In the genomic region with DNA sequence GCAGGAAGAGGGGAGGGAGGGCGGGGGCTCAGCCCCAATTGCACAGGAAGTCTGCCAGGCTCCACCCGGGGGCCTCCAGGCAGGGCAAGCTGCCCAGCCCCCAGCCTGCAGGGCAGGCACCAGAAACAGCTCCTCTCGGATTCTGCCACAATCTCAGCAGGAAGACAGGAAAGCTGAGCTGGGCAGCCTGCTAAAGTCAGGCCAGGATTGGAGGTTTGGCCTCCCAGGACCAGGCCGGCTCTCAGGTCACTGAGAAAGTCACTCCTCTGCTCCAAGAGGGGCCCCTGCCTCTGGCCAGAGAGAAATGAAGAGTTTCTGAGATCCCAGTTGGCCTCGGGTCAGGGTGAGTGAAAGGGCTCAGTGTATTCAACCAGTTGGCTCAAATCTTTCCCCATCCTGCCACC, we compare ENCODE assay signal across 8 cellular contexts. TPM values are rescaled to one million over a fixed set of nuclear protein-coding genes. Genes with fewer than 3 reads are reported as not detected.
DNase-seq lines count a peak whose midpoint lies in the region; TF ChIP-seq lines count a peak whose summit lies in the region.

No MANE protein-coding gene starts in this region.

- peak overlapping the region; percentile 41 for H3K4me3 ChIP-seq in GM23248
- peak overlapping the region in 1 of 2 experiments; percentile 33; a peak in 1 of 4 replicates for H3K4me3 ChIP-seq in SK-N-SH (ENCODE audit: low read depth in 2 of 2, low read length in 1 of 2)
- H3K4me3 ChIP-seq in rectal smooth muscle tissue (ENCODE audit: low read length): no peak overlapping the region

- H3K9me2 ChIP-seq in GM23248 (ENCODE audit: insufficient read depth) (no peaks in the 10 kb centered on the region), SK-N-SH (no peaks in the 10 kb centered on the region)

- H3K27me3 ChIP-seq in GM23248 (replicated peaks; ENCODE audit: insufficient read depth) (no peaks in the 10 kb centered on the region), SK-N-SH (ENCODE audit: insufficient read depth) (no peaks in the 10 kb centered on the region), rectal smooth muscle tissue (ENCODE audit: control insufficient read depth, insufficient read depth, low read length) (no peaks in the 10 kb centered on the region)

- H3K9me3 ChIP-seq in GM23248 (ENCODE audit: low read depth) (no peaks in the 10 kb centered on the region), SK-N-SH (no peaks in the 10 kb centered on the region)

- H3K9ac ChIP-seq in GM23248 (peak overlapping the region; percentile 68), SK-N-SH (peak overlapping the region; percentile 45; the same call in 1 of the 2 replicates), rectal smooth muscle tissue (ENCODE audit: low read length) (no peak overlapping the region)

- DNase-seq in GM23248: peak; percentile 65
- DNase-seq in SK-N-SH: peak; percentile 91
- peak; percentile 92 for DNase-seq in fibroblast of gingiva (ENCODE audit: low read depth)
- no peak for DNase-seq in NCI-H748 treated with DMSO at 0.1 percent for 48 hours (lab: John Stamatoyannopoulos, UW)
- DNase-seq in stimulated activated CD4-positive, alpha-beta T cell treated with anti-CD3 and anti-CD28 coated beads, Interleukin-4, amount 100 ng/mL, for 4 hours: no peak
- no peak for DNase-seq in GM13977 (ENCODE audit: low spot score)
- no peak for DNase-seq in central memory CD4-positive, alpha-beta T cell

- POLR2A ChIA-PET in SK-N-SH (lab: Yijun Ruan, JAX): interaction anchor here (0.5 to 1.9 kb wide), 3 partner anchors 10 to 13 kb away, joined by 3 to 5 read pairs (median 4); a partner anchor contains a TSS

- H3K36me3 ChIP-seq in GM23248 (ENCODE audit: low read depth) (peaks cover 3% of the 10 kb centered on the region; the same call in 1 of the 2 replicates), SK-N-SH (replicated peaks in 1 of 2; ENCODE audit: control insufficient read depth in 1 of 2, insufficient read depth in 2 of 2, low read length in 1 of 2) (peaks cover 8 to 39% of the 10 kb centered on the region in 2 experiments), rectal smooth muscle tissue (ENCODE audit: control insufficient read depth, insufficient read depth, low read length) (no peaks in the 10 kb centered on the region)

- in situ Hi-C loops in GM23248 (cut with MboI): no loop called here
- in situ Hi-C loops in GM13977 (cut with MboI; ENCODE audit: low pct_unique_long_range_greater_than_20kb, low sequenced_read_pairs, unreplicated experiment): no loop called here

- peak; percentile 34 to 48; a peak in 2 of 4 replicates for TF ChIP-seq EP300 in SK-N-SH (IDR thresholded peaks at IDR 0.05; ENCODE audit: borderline replicate concordance in 1 of 2, low read depth in 1 of 2, low read length in 1 of 2)

- TF ChIP-seq RAD21 in SK-N-SH (IDR thresholded peaks at IDR 0.05; ENCODE audit: low read length): no peak

- H3K79me2 ChIP-seq in GM23248 (ENCODE audit: insufficient read depth) (peaks cover 95% of the 10 kb centered on the region), SK-N-SH (ENCODE audit: insufficient read depth) (peaks cover 95% of the 10 kb centered on the region)

- H3F3A ChIP-seq in GM23248 (ENCODE audit: insufficient read depth) (peaks cover 68% of the 10 kb centered on the region), SK-N-SH (replicated peaks; ENCODE audit: insufficient read depth) (peaks cover 53% of the 10 kb centered on the region)

- H3K27ac ChIP-seq in GM23248 (peak overlapping the region; percentile 84), SK-N-SH (ENCODE audit: low read depth in 2 of 2, low read length in 1 of 2) (peak overlapping the region; percentile 92 to 94), rectal smooth muscle tissue (ENCODE audit: low read depth, low read length) (peak overlapping the region; percentile 65)

- H2AFZ ChIP-seq in GM23248 (no peak overlapping the region), SK-N-SH (ENCODE audit: low read depth) (no peak overlapping the region)

- no peak for TF ChIP-seq CTCF in SK-N-SH (IDR thresholded peaks at IDR 0.05)
- no peak for TF ChIP-seq CTCF in GM13977 (IDR thresholded peaks at IDR 0.05; ENCODE audit: extremely low read depth, insufficient read depth, missing control alignments)

- H4K20me1 ChIP-seq in GM23248 (ENCODE audit: insufficient read depth) (0 out of 2 replicates have a peak, but pooled peaks cover 2% of the 10 kb centered on the region), SK-N-SH (ENCODE audit: insufficient read depth) (peaks cover 40% of the 10 kb centered on the region)

- H3K4me2 ChIP-seq in GM23248 (ENCODE audit: unreplicated experiment) (peak overlapping the region; percentile 65), SK-N-SH (peak overlapping the region; percentile 80)

- WGBS in GM23248 (ENCODE audit: low coverage in 1 of 2, low lambda C conversion rate in 2 of 2, missing lambda C conversion rate in 2 of 2), 2 experiments: 0 to 1% methylated on average over 3 to 5 of the region's 5 CpGs
- 13% methylated on average over 4 of the region's 5 CpGs for WGBS in SK-N-SH (ENCODE audit: low lambda C conversion rate)

- CTCF ChIA-PET in SK-N-SH (lab: Yijun Ruan, JAX): interaction anchor here (0.6 to 5.5 kb wide), 6 partner anchors 13 to 177 kb away, joined by 3 to 23 read pairs (median 7); a partner anchor contains a TSS

- H3K4me1 ChIP-seq in GM23248 (ENCODE audit: insufficient read depth): peaks cover 81% of the 10 kb centered on the region
- peaks cover 38 to 67% of the 10 kb centered on the region in 2 experiments; a peak in 3 of 4 replicates for H3K4me1 ChIP-seq in SK-N-SH (ENCODE audit: control insufficient read depth in 1 of 2, insufficient read depth in 2 of 2, low read depth in 1 of 2, low read length in 1 of 2)
- H3K4me1 ChIP-seq in rectal smooth muscle tissue (ENCODE audit: control insufficient read depth, insufficient read depth, low read length): peaks cover 24% of the 10 kb centered on the region

TF ChIP-seq in SK-N-SH, 30 proteins besides CTCF, POLR2A, EP300 and RAD21 (continues in another document):
- TF ChIP-seq POLR2AphosphoS5 (IDR thresholded peaks at IDR 0.05; ENCODE audit: low read depth, low read length): peak; percentile 59
- TF ChIP-seq CHD2 (IDR thresholded peaks at IDR 0.05; ENCODE audit: low read length, partially characterized antibody): peak; percentile 89
- TF ChIP-seq, protein P1, sequence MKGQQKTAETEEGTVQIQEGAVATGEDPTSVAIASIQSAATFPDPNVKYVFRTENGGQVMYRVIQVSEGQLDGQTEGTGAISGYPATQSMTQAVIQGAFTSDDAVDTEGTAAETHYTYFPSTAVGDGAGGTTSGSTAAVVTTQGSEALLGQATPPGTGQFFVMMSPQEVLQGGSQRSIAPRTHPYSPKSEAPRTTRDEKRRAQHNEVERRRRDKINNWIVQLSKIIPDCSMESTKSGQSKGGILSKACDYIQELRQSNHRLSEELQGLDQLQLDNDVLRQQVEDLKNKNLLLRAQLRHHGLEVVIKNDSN (IDR thresholded peaks at IDR 0.05; ENCODE audit: borderline replicate concordance, low read depth): no peak
- peak; percentile 61 for TF ChIP-seq TCF12 (IDR thresholded peaks at IDR 0.05)
- TF ChIP-seq GABPA (IDR thresholded peaks at IDR 0.05; ENCODE audit: low read depth): peak; percentile 29; the same call in 1 of the 2 replicates
- TF ChIP-seq MXI1 (IDR thresholded peaks at IDR 0.05; ENCODE audit: low read depth, low read length): peak; percentile 35; the same call in 1 of the 2 replicates
- TF ChIP-seq, protein P2, sequence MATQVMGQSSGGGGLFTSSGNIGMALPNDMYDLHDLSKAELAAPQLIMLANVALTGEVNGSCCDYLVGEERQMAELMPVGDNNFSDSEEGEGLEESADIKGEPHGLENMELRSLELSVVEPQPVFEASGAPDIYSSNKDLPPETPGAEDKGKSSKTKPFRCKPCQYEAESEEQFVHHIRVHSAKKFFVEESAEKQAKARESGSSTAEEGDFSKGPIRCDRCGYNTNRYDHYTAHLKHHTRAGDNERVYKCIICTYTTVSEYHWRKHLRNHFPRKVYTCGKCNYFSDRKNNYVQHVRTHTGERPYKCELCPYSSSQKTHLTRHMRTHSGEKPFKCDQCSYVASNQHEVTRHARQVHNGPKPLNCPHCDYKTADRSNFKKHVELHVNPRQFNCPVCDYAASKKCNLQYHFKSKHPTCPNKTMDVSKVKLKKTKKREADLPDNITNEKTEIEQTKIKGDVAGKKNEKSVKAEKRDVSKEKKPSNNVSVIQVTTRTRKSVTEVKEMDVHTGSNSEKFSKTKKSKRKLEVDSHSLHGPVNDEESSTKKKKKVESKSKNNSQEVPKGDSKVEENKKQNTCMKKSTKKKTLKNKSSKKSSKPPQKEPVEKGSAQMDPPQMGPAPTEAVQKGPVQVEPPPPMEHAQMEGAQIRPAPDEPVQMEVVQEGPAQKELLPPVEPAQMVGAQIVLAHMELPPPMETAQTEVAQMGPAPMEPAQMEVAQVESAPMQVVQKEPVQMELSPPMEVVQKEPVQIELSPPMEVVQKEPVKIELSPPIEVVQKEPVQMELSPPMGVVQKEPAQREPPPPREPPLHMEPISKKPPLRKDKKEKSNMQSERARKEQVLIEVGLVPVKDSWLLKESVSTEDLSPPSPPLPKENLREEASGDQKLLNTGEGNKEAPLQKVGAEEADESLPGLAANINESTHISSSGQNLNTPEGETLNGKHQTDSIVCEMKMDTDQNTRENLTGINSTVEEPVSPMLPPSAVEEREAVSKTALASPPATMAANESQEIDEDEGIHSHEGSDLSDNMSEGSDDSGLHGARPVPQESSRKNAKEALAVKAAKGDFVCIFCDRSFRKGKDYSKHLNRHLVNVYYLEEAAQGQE (IDR thresholded peaks at IDR 0.05; ENCODE audit: low read depth, low read length): no peak
- TF ChIP-seq EZH2phosphoT487 (IDR thresholded peaks at IDR 0.05; ENCODE audit: borderline replicate concordance, low read depth): no peak
- peak; percentile 32; the same call in 1 of the 2 replicates for TF ChIP-seq NFIC (IDR thresholded peaks at IDR 0.05; ENCODE audit: borderline replicate concordance)
- TF ChIP-seq ELF1 (IDR thresholded peaks at IDR 0.05): no peak
- TF ChIP-seq RCOR1 (IDR thresholded peaks at IDR 0.05; ENCODE audit: low read length): 0 out of 2 replicates have a peak, but pooled peaks have one; percentile 20
- no peak for TF ChIP-seq JUND (IDR thresholded peaks at IDR 0.05)
- TF ChIP-seq SMC3 (IDR thresholded peaks at IDR 0.05; ENCODE audit: low read depth, low read length): no peak

RNA-seq across cellular contexts. Expression of a gene that starts 54.6 kb away (rescaled TPM):
- total RNA-seq in GM23248 (2014; rRNA removed; shearing (Covaris generic)): 28.5 and 61.8 TPM in 2 replicates
- polyA plus RNA-seq in GM23248 (2016; fragmentation: Nextera tagmentation; extraction: Ambion mirVana) (42.3 and 43.7 TPM in 2 replicates), SK-N-SH (2012; rRNA removed) (33.0 and 44.3 TPM in 2 replicates)
- polyA plus RNA-seq in SK-N-SH (2012; cell fraction: cytosol; rRNA removed): 39.2 and 49.4 TPM in 2 replicates
- 61.1 and 68.8 TPM in 2 replicates for polyA plus RNA-seq in SK-N-SH (2012; cell fraction: nucleus; rRNA removed)

Comparison
In these comparisons a context has a peak if more than half of its experiments do, and no peak if none do; other contexts are left out.
1. DNase-seq: peak in GM23248 (single experiment), SK-N-SH (single experiment) and fibroblast of gingiva (single experiment); none in NCI-H748 treated with DMSO at 0.1 percent for 48 hours (single experiment), stimulated activated CD4-positive, alpha-beta T cell treated with anti-CD3 and anti-CD28 coated beads, Interleukin-4, amount 100 ng/mL, for 4 hours (0 of 2), GM13977 (single experiment) and central memory CD4-positive, alpha-beta T cell (single experiment).
2. Peak in every context shown above with its lines, with median percentiles within 50 percentile points of each other: H3K27ac ChIP-seq.